ENCODE assay signal across 1 cellular context in genomic region chr5:135990518-135991240, GRCh38.
TF ChIP-seq lines count a peak whose summit lies in the region.

No MANE protein-coding gene starts in this region.

TF ChIP-seq in GM23338, 12 proteins besides CTCF, POLR2A, EP300 and RAD21 (continued from another document):
- no peak for TF ChIP-seq JUNB (IDR thresholded peaks at IDR 0.05; ENCODE audit: unreplicated experiment)
- TF ChIP-seq POLR2AphosphoS5 (IDR thresholded peaks at IDR 0.05; ENCODE audit: low read depth): no peak
- TF ChIP-seq, protein P1, sequence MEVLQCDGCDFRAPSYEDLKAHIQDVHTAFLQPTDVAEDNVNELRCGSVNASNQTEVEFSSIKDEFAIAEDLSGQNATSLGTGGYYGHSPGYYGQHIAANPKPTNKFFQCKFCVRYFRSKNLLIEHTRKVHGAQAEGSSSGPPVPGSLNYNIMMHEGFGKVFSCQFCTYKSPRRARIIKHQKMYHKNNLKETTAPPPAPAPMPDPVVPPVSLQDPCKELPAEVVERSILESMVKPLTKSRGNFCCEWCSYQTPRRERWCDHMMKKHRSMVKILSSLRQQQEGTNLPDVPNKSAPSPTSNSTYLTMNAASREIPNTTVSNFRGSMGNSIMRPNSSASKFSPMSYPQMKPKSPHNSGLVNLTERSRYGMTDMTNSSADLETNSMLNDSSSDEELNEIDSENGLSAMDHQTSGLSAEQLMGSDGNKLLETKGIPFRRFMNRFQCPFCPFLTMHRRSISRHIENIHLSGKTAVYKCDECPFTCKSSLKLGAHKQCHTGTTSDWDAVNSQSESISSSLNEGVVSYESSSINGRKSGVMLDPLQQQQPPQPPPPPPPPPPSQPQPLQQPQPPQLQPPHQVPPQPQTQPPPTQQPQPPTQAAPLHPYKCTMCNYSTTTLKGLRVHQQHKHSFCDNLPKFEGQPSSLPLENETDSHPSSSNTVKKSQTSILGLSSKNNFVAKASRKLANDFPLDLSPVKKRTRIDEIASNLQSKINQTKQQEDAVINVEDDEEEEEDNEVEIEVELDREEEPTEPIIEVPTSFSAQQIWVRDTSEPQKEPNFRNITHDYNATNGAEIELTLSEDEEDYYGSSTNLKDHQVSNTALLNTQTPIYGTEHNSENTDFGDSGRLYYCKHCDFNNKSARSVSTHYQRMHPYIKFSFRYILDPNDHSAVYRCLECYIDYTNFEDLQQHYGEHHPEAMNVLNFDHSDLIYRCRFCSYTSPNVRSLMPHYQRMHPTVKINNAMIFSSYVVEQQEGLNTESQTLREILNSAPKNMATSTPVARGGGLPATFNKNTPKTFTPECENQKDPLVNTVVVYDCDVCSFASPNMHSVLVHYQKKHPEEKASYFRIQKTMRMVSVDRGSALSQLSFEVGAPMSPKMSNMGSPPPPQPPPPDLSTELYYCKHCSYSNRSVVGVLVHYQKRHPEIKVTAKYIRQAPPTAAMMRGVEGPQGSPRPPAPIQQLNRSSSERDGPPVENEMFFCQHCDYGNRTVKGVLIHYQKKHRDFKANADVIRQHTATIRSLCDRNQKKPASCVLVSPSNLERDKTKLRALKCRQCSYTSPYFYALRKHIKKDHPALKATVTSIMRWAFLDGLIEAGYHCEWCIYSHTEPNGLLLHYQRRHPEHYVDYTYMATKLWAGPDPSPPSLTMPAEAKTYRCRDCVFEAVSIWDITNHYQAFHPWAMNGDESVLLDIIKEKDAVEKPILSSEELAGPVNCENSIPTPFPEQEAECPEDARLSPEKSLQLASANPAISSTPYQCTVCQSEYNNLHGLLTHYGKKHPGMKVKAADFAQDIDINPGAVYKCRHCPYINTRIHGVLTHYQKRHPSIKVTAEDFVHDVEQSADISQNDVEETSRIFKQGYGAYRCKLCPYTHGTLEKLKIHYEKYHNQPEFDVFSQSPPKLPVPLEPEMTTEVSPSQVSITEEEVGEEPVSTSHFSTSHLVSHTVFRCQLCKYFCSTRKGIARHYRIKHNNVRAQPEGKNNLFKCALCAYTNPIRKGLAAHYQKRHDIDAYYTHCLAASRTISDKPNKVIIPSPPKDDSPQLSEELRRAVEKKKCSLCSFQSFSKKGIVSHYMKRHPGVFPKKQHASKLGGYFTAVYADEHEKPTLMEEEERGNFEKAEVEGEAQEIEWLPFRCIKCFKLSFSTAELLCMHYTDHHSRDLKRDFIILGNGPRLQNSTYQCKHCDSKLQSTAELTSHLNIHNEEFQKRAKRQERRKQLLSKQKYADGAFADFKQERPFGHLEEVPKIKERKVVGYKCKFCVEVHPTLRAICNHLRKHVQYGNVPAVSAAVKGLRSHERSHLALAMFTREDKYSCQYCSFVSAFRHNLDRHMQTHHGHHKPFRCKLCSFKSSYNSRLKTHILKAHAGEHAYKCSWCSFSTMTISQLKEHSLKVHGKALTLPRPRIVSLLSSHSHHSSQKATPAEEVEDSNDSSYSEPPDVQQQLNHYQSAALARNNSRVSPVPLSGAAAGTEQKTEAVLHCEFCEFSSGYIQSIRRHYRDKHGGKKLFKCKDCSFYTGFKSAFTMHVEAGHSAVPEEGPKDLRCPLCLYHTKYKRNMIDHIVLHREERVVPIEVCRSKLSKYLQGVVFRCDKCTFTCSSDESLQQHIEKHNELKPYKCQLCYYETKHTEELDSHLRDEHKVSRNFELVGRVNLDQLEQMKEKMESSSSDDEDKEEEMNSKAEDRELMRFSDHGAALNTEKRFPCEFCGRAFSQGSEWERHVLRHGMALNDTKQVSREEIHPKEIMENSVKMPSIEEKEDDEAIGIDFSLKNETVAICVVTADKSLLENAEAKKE (CRISPR knock-in tag; IDR thresholded peaks at IDR 0.05): no peak
- TF ChIP-seq CREB1 (CRISPR knock-in tag; IDR thresholded peaks at IDR 0.05; ENCODE audit: low read depth): no peak
- no peak for TF ChIP-seq EZH2 (IDR thresholded peaks at IDR 0.05; ENCODE audit: low read depth, unreplicated experiment)
- TF ChIP-seq NANOG (IDR thresholded peaks at IDR 0.05; ENCODE audit: borderline replicate concordance): no peak
- TF ChIP-seq STAT1 (IDR thresholded peaks at IDR 0.05; ENCODE audit: unreplicated experiment): no peak
- TF ChIP-seq ZNF331 (CRISPR knock-in tag; IDR thresholded peaks at IDR 0.05; ENCODE audit: low read depth): no peak
